In genomic region chr13:100808848-100809247, GRCh38 we compare ENCODE assay signal across 1 cellular context.
TF ChIP-seq lines count a peak whose summit lies in the region.

No MANE protein-coding gene starts in this region.

TF ChIP-seq in GM23338, 12 proteins besides CTCF, POLR2A, EP300 and RAD21 (continued from another document):
- TF ChIP-seq ZNF462 (CRISPR knock-in tag; IDR thresholded peaks at IDR 0.05) (no peak), STAT1 (IDR thresholded peaks at IDR 0.05; ENCODE audit: unreplicated experiment) (no peak), JUNB (IDR thresholded peaks at IDR 0.05; ENCODE audit: unreplicated experiment) (no peak), POLR2AphosphoS5 (IDR thresholded peaks at IDR 0.05; ENCODE audit: low read depth) (no peak), EZH2 (IDR thresholded peaks at IDR 0.05; ENCODE audit: low read depth, unreplicated experiment) (no peak), ZNF114 (CRISPR knock-in tag; IDR thresholded peaks at IDR 0.05) (no peak), REST (IDR thresholded peaks at IDR 0.05; ENCODE audit: unreplicated experiment) (no peak), ETS1 (IDR thresholded peaks at IDR 0.05) (no peak), CREB1 (CRISPR knock-in tag; IDR thresholded peaks at IDR 0.05; ENCODE audit: low read depth) (no peak)
